ENCODE assay signal across 30 cellular contexts in the genomic region with DNA sequence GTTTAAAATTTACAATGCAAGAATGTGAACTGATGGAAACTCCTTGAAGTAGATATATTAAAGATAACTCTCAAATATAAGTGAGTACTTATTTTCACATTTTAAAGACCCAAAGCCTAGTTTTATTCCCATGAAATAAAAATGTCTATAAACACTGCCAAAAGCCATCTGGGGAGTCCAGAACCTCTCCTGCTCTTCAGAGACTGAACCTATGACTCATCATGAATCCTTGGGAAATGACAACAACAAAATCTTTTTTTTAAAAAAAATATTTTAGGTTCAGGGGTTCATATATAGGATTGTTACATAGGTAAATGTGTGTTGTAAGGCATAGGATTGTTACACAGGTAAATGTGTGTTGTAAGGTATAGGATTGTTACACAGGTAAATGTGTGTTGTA. TPM values are rescaled to one million over a fixed set of nuclear protein-coding genes. Genes with fewer than 3 reads are reported as not detected.
DNase-seq lines count a peak whose midpoint lies in the region; ATAC-seq, FAIRE-seq and TF ChIP-seq lines count a peak whose summit lies in the region.
"Had no signal": no experiment of that assay in that cellular context is flagged by ENCODE, and none has a peak within 500 bp of the region (broad histone marks: within the 10 kb centered on the region; RNA-seq: fewer than 3 reads in every experiment).

No MANE protein-coding gene starts in this region.

- H2AFZ ChIP-seq in PC-3 (ENCODE audit: low read length) (no peak overlapping the region), endothelial cell of umbilical vein (ENCODE audit: low read depth, low read length) (no peak overlapping the region)

- 0 out of 2 replicates have a peak, but pooled peaks have one; percentile 32 for ATAC-seq in PC-3
- no peak for ATAC-seq in GM19467 (IDR thresholded peaks at IDR 0.05; ENCODE audit: unreplicated experiment)
- ATAC-seq: esophagus mucosa, heart left ventricle, T-cell had no signal

- H3K79me2 ChIP-seq in PC-3 (ENCODE audit: low read length) (no peaks in the 10 kb centered on the region), endothelial cell of umbilical vein (ENCODE audit: control insufficient read depth, insufficient read depth, low read length) (no peaks in the 10 kb centered on the region)

- H3K4me1 ChIP-seq in PC-3 (ENCODE audit: insufficient read depth, low read length) = peaks cover 20% of the 10 kb centered on the region
- H3K4me1 ChIP-seq in endothelial cell of umbilical vein (ENCODE audit: control insufficient read depth, extremely low read depth, insufficient read depth, low read length) = no peaks in the 10 kb centered on the region
- H3K4me1 ChIP-seq: BLaER1, HAP-1, tibial artery had no signal

- DNase-seq in DMS53 (lab: John Stamatoyannopoulos, UW) (peak; percentile 1), DMS53 treated with DMSO at 0.1 percent for 48 hours (lab: John Stamatoyannopoulos, UW; ENCODE audit: unreplicated experiment) (no peak), PC-3 (peak; percentile 39), endothelial cell of umbilical vein (ENCODE audit: low read depth, low spot score) (no peak), stromal cell of bone marrow (ENCODE audit: low read depth) (peak; percentile 13), NCI-H2107 treated with DMSO at 0.1 percent for 48 hours (lab: John Stamatoyannopoulos, UW; ENCODE audit: unreplicated experiment) (no peak)
- DNase-seq in activated naive CD4-positive, alpha-beta T cell treated with anti-CD3 and anti-CD28 coated beads, Interleukin-2, amount 50 U/mL, for 16 hours = no peak
- DNase-seq: activated CD8-positive, alpha-beta memory T cell treated with anti-CD3 and anti-CD28 coated beads for 24 hours; activated naive CD4-positive, alpha-beta T cell treated with anti-CD3 and anti-CD28 coated beads for 36 hours; activated T-cell treated with anti-CD3 and anti-CD28 coated beads, Interleukin-2, amount 50 U/mL, for 24 hours; anterior cingulate cortex; Calu3; heart left ventricle; KG1; mesendoderm; NCI-H1048; NCI-H2029; retina; spleen; stimulated activated CD4-positive, alpha-beta T cell treated with anti-CD3 and anti-CD28 coated beads, Interleukin-4, amount 100 ng/mL, for 24 hours; stimulated activated naive CD4-positive, alpha-beta T cell treated with Interleukin-2 at 50 U/mL for 16 hours; T-cell; tibial artery had no signal

- no peaks in the 10 kb centered on the region for H3K9me3 ChIP-seq in PC-3 (ENCODE audit: low read length)
- H3K9me3 ChIP-seq in endothelial cell of umbilical vein (replicated peaks; ENCODE audit: control insufficient read depth, insufficient read depth, low read length) = no peaks in the 10 kb centered on the region
- H3K9me3 ChIP-seq: HAP-1, tibial artery had no signal

- H3K27me3 ChIP-seq in PC-3 (ENCODE audit: low read length) (no peaks in the 10 kb centered on the region), endothelial cell of umbilical vein (ENCODE audit: control insufficient read depth in 2 of 2, insufficient read depth in 2 of 2, low read length in 2 of 2) (peaks cover 0 to 2% of the 10 kb centered on the region in 2 experiments)
- H3K27me3 ChIP-seq: BLaER1, spleen, tibial artery had no signal

- H3K36me3 ChIP-seq in PC-3 (ENCODE audit: low read depth, low read length) (no peaks in the 10 kb centered on the region), endothelial cell of umbilical vein (ENCODE audit: control insufficient read depth in 2 of 2, extremely low read depth in 1 of 2, insufficient read depth in 2 of 2, low read length in 2 of 2) (no peaks in the 10 kb centered on the region)
- H3K36me3 ChIP-seq: BLaER1, HAP-1, tibial artery had no signal

- no peak for TF ChIP-seq POLR2A in endothelial cell of umbilical vein (IDR thresholded peaks at IDR 0.05; ENCODE audit: low read depth, low read length)

- intact Hi-C loops in PC-3 (cut with micrococcal nuclease) (no loop called here), endothelial cell of umbilical vein (cut with micrococcal nuclease) (no loop called here)

- H3K4me2 ChIP-seq in PC-3 (ENCODE audit: low read length) = no peak overlapping the region
- no peak overlapping the region for H3K4me2 ChIP-seq in endothelial cell of umbilical vein (ENCODE audit: insufficient read depth, low read length)
- H3K4me2 ChIP-seq: BLaER1 had no signal

- CTCF ChIA-PET in PC-3 (lab: Charles Lee) (no interaction called here), endothelial cell of umbilical vein (lab: Charles Lee) (interaction anchor here (1.4 kb wide), 1 partner anchor 21 kb away, joined by 3 read pairs; no protein-coding TSS in a partner anchor)

- dilution Hi-C loops in endothelial cell of umbilical vein (cut with MboI; ENCODE audit: extremely low pct_ligation_motif_present, low sequenced_read_pairs) = no loop called here

- POLR2A ChIA-PET in PC-3 (lab: Charles Lee; ENCODE audit: unreplicated experiment) = no interaction called here
- POLR2A ChIA-PET in endothelial cell of umbilical vein (lab: Charles Lee) = no interaction called here

- no peaks in the 10 kb centered on the region for H4K20me1 ChIP-seq in PC-3 (ENCODE audit: low read length)
- no peaks in the 10 kb centered on the region for H4K20me1 ChIP-seq in endothelial cell of umbilical vein (replicated peaks; ENCODE audit: control insufficient read depth, extremely low read depth, insufficient read depth, low read length)
- H4K20me1 ChIP-seq: BLaER1 had no signal

- TF ChIP-seq CTCF in PC-3 (conservative IDR thresholded peaks at IDR 0.05; ENCODE audit: low read depth, low read length) (no peak), endothelial cell of umbilical vein (IDR thresholded peaks at IDR 0.05; ENCODE audit: extremely low read depth in 1 of 2, insufficient read depth in 1 of 2, low read depth in 1 of 2, low read length in 2 of 2) (no peak)

- no peak for FAIRE-seq in endothelial cell of umbilical vein (lab: Jason Lieb, UNC)
- FAIRE-seq: G401.6, TTC549 had no signal

- H3F3A ChIP-seq in PC-3 (ENCODE audit: low read length, unreplicated experiment) = no peaks in the 10 kb centered on the region

- no peak overlapping the region for H3K9ac ChIP-seq in PC-3 (ENCODE audit: low read length)
- no peak overlapping the region for H3K9ac ChIP-seq in endothelial cell of umbilical vein (replicated peaks; ENCODE audit: extremely low read depth, insufficient read depth, low read length)
- H3K9ac ChIP-seq: BLaER1 had no signal

- BruUV-seq in PC-3 (replicated peaks; lab: Mats Ljungman, UMichigan) = no TSS peak
- BruUV-seq in endothelial cell of umbilical vein (replicated peaks; lab: Mats Ljungman, UMichigan) = no TSS peak

- no peaks in the 10 kb centered on the region for H3K9me1 ChIP-seq in endothelial cell of umbilical vein (replicated peaks; ENCODE audit: control insufficient read depth, extremely low read depth, insufficient read depth, low read length)

- no peaks in the 10 kb centered on the region for H3K9me2 ChIP-seq in PC-3 (replicated peaks; ENCODE audit: low read length)

- H3K27ac ChIP-seq in PC-3 (ENCODE audit: low read length) (no peak overlapping the region), endothelial cell of umbilical vein (ENCODE audit: insufficient read depth, low read depth, low read length) (no peak overlapping the region)
- H3K27ac ChIP-seq: 22Rv1, BLaER1, heart left ventricle, tibial artery had no signal

- H3K4me3 ChIP-seq in PC-3 (ENCODE audit: low read length) (no peak overlapping the region), endothelial cell of umbilical vein (replicated peaks in 1 of 3; ENCODE audit: insufficient read depth in 1 of 3, low read depth in 1 of 3, low read length in 3 of 3) (no peak overlapping the region)
- H3K4me3 ChIP-seq: BLaER1, HAP-1, heart left ventricle, spleen, tibial artery had no signal

TF ChIP-seq in endothelial cell of umbilical vein, 7 proteins besides CTCF, POLR2A, EP300 and RAD21:
- TF ChIP-seq EZH2 (IDR thresholded peaks at IDR 0.05; ENCODE audit: borderline replicate concordance, low read depth, low read length, severe bottlenecking) (no peak), JUN (IDR thresholded peaks at IDR 0.05; ENCODE audit: borderline replicate concordance, insufficient read depth, insufficient read length, low read depth) (peak; percentile 10), GATA2 (IDR thresholded peaks at IDR 0.05; ENCODE audit: insufficient read depth, insufficient read length, low read depth, low read length) (no peak), FOS (IDR thresholded peaks at IDR 0.05; ENCODE audit: borderline replicate concordance, insufficient read depth, low read length) (peak; percentile 30), POLR2AphosphoS5 (IDR thresholded peaks at IDR 0.05; ENCODE audit: insufficient read depth, low read depth, low read length) (no peak), MYC (IDR thresholded peaks at IDR 0.05; ENCODE audit: low read depth, low read length) (no peak), MAX (IDR thresholded peaks at IDR 0.05; ENCODE audit: insufficient read depth, insufficient read length) (no peak)

RNA-seq across cellular contexts. Expression of gene FYB1, which starts 33.8 kb away (rescaled TPM):
- 0.81 and 1.1 TPM in 2 replicates for total RNA-seq in PC-3 (2014; rRNA removed)
- 0.44 TPM in 1 of 2 replicates, not detected in the other for total RNA-seq in endothelial cell of umbilical vein
- polyA plus RNA-seq in endothelial cell of umbilical vein = not detected in 2 replicates
- polyA plus RNA-seq in endothelial cell of umbilical vein (2011; cell fraction: cytosol; rRNA removed) = 0.01 and 0.08 TPM in 2 replicates
- not detected in 2 replicates for polyA plus RNA-seq in endothelial cell of umbilical vein (2011; cell fraction: nucleus; rRNA removed)
- not detected in 2 replicates for polyA plus RNA-seq in endothelial cell of umbilical vein (2012)
- 0.44 and 0.72 TPM in 2 replicates for polyA minus RNA-seq in endothelial cell of umbilical vein
- not detected for polyA minus RNA-seq in endothelial cell of umbilical vein (2011; cell fraction: cytosol; rRNA and poly(A)+ RNA removed)
- polyA minus RNA-seq in endothelial cell of umbilical vein (2011; cell fraction: nucleus; rRNA and poly(A)+ RNA removed) = 0.14 and 0.19 TPM in 2 replicates

Comparison
In these comparisons a context has a peak if more than half of its experiments do, and no peak if none do; other contexts are left out.
1. DNase-seq: peak in DMS53 (single experiment), PC-3 (single experiment) and stromal cell of bone marrow (single experiment); none in DMS53 treated with DMSO at 0.1 percent for 48 hours (single experiment), endothelial cell of umbilical vein (single experiment), NCI-H2107 treated with DMSO at 0.1 percent for 48 hours (single experiment) and activated naive CD4-positive, alpha-beta T cell treated with anti-CD3 and anti-CD28 coated beads, Interleukin-2, amount 50 U/mL, for 16 hours (single experiment).